Comparison of ENCODE assay signal across 8 cellular contexts in genomic region chr9:19379697-19380046, GRCh38. TPM values are rescaled to one million over a fixed set of nuclear protein-coding genes. Genes with fewer than 3 reads are reported as not detected.
A peak's percentile ranks its signal among the peaks of the same experiment; 100 is the strongest.
DNase-seq lines count a peak whose midpoint lies in the region; ATAC-seq, FAIRE-seq and TF ChIP-seq lines count a peak whose summit lies in the region.

No MANE protein-coding gene starts in this region.

- H3K27ac ChIP-seq in body of pancreas: peak overlapping the region; percentile 90 to 97 (median 93)
- peak overlapping the region; percentile 92 to 94 for H3K27ac ChIP-seq in kidney (ENCODE audit: low read depth in 2 of 2, low read length in 2 of 2)

- ATAC-seq in HG02571 (IDR thresholded peaks at IDR 0.05; ENCODE audit: unreplicated experiment) (peak; percentile 39), body of pancreas (peak; percentile 47)
- peak; percentile 31 for ATAC-seq in stimulated activated naive CD8-positive, alpha-beta T cell treated with anti-CD3 and anti-CD28 coated beads, Interleukin-15, Interleukin-2, amounts not matched to agents 100 U/mL and 50 U/mL, for 24 hours

- DNase-seq in NCI-H748 (lab: John Stamatoyannopoulos, UW; ENCODE audit: unreplicated experiment) (peak; percentile 74), NCI-H748 treated with DMSO at 0.1 percent for 48 hours (lab: John Stamatoyannopoulos, UW) (no peak), NCI-H2227 (lab: John Stamatoyannopoulos, UW; ENCODE audit: unreplicated experiment) (peak; percentile 54), body of pancreas (peak in 3 of 4 donors; percentile 35 to 41 (median 37)), kidney (peak; percentile 79), NCI-H2029 (lab: John Stamatoyannopoulos, UW) (no peak)
- DNase-seq in stimulated activated naive CD8-positive, alpha-beta T cell treated with anti-CD3 and anti-CD28 coated beads, Interleukin-15, Interleukin-2, amounts not matched to agents 100 U/mL and 50 U/mL, for 24 hours: no peak

- H3K4me1 ChIP-seq in body of pancreas (peaks cover 32% of the 10 kb centered on the region), kidney (ENCODE audit: control insufficient read depth in 1 of 2, insufficient read depth in 1 of 2, low read depth in 1 of 2, low read length in 2 of 2) (peaks cover 18 to 28% of the 10 kb centered on the region in 2 donors)

- 0 to 1% methylated on average over 15 to 30 of the region's 30 CpGs for WGBS in body of pancreas, 2 donors

- no peak for TF ChIP-seq POLR2A in body of pancreas (IDR thresholded peaks at IDR 0.05)

- H3K4me3 ChIP-seq in body of pancreas (peak overlapping the region; percentile 52 to 64), kidney (ENCODE audit: low read length in 2 of 2) (peak overlapping the region; percentile 96 to 99)

- H3K9ac ChIP-seq in kidney (ENCODE audit: low read length in 2 of 2): peak overlapping the region; percentile 93 to 97

- H3K27me3 ChIP-seq in body of pancreas: no peaks in the 10 kb centered on the region

- FAIRE-seq in kidney (lab: Jason Lieb, UNC): no peak

- no peaks in the 10 kb centered on the region for H3K9me3 ChIP-seq in body of pancreas
- no peaks in the 10 kb centered on the region for H3K9me3 ChIP-seq in kidney (ENCODE audit: control insufficient read depth in 1 of 2, low read length in 2 of 2)

- TF ChIP-seq CTCF in body of pancreas (IDR thresholded peaks at IDR 0.05): no peak
- no peak for TF ChIP-seq CTCF in kidney (IDR thresholded peaks at IDR 0.05; ENCODE audit: borderline replicate concordance, extremely low read depth, insufficient read depth)

- intact Hi-C loops in body of pancreas (cut with DNase I) (no loop called here), kidney (cut with DNase I) (no loop called here)

- H3K36me3 ChIP-seq in body of pancreas (replicated peaks in 1 of 2; ENCODE audit: insufficient read depth in 1 of 2, low read depth in 2 of 2) (peaks cover 14 to 15% of the 10 kb centered on the region in 2 donors), kidney (ENCODE audit: control insufficient read depth in 1 of 2, insufficient read depth in 2 of 2, low read length in 2 of 2) (peaks cover 15 to 39% of the 10 kb centered on the region in 2 donors)

RNA-seq across cellular contexts. Expression of gene RPS6, which starts 0.4 kb away (rescaled TPM):
- total RNA-seq in body of pancreas (1,000 to 10,000 TPM; 1,348 to 1,410 TPM), kidney (1,928 TPM)
- 2,431 TPM for polyA plus RNA-seq in kidney (ENCODE audit: insufficient read depth, low read depth, low replicate concordance)

RNA-seq across cellular contexts. Expression of gene ACER2, which starts 29.1 kb away (rescaled TPM):
- 1 to 10 TPM; 5.3 to 8.0 TPM for total RNA-seq in body of pancreas
- total RNA-seq in kidney: 4.2 TPM
- 0.28 TPM for polyA plus RNA-seq in kidney (ENCODE audit: insufficient read depth, low read depth, low replicate concordance)

Comparison
In these comparisons a context has a peak if more than half of its experiments do, and no peak if none do; other contexts are left out.
1. DNase-seq: peak in NCI-H748 (single experiment), NCI-H2227 (single experiment), body of pancreas (3 of 4) and kidney (single experiment); none in NCI-H748 treated with DMSO at 0.1 percent for 48 hours (single experiment), stimulated activated naive CD8-positive, alpha-beta T cell treated with anti-CD3 and anti-CD28 coated beads, Interleukin-15, Interleukin-2, amounts not matched to agents 100 U/mL and 50 U/mL, for 24 hours (single experiment) and NCI-H2029 (single experiment).
2. Peak in every context shown above with its lines, with median percentiles within 50 percentile points of each other: ATAC-seq.